In genomic region chr12:132672678-132673077, GRCh38 we compare ENCODE assay signal across 28 cellular contexts. TPM values are rescaled to one million over a fixed set of nuclear protein-coding genes. Genes with fewer than 3 reads are reported as not detected.
"Had no signal": no experiment of that assay in that cellular context is flagged by ENCODE, and none has a peak within 500 bp of the region (broad histone marks: within the 10 kb centered on the region; RNA-seq: fewer than 3 reads in every experiment).

No MANE protein-coding gene starts in this region.

- H3K4me1 ChIP-seq: adrenal gland, SJCRH30 had no signal

- H3K9me3 ChIP-seq: adrenal gland, SJCRH30, SK-N-SH had no signal

- H3K4me1 Mint-ChIP-seq: activated CD4-positive, alpha-beta T cell treated with anti-CD3 and anti-CD28 coated beads for 36 hours; activated naive CD8-positive, alpha-beta T cell treated with anti-CD3 and anti-CD28 coated beads, Interleukin-2, amount 10 ng/mL, durations not matched to agents 7 days and 5 days had no signal

- H3K27me3 Mint-ChIP-seq: activated CD4-positive, alpha-beta memory T cell treated with anti-CD3 and anti-CD28 coated beads, Interleukin-2, amount 10 ng/mL, durations not matched to agents 7 days and 5 days; activated CD4-positive, alpha-beta T cell treated with anti-CD3 and anti-CD28 coated beads for 36 hours; activated naive CD8-positive, alpha-beta T cell treated with anti-CD3 and anti-CD28 coated beads, Interleukin-2, amount 10 ng/mL, durations not matched to agents 7 days and 5 days had no signal

- H3K4me2 ChIP-seq: SK-N-SH had no signal

- H3K9ac ChIP-seq: SK-N-SH had no signal

- H3K27ac Mint-ChIP-seq: activated naive CD8-positive, alpha-beta T cell treated with anti-CD3 and anti-CD28 coated beads, Interleukin-2, amount 10 ng/mL, durations not matched to agents 7 days and 5 days; activated T-cell treated with anti-CD3 and anti-CD28 coated beads, Interleukin-2, amount 50 U/mL, for 72 hours had no signal

- DNase-seq: activated CD4-positive, alpha-beta T cell treated with anti-CD3 and anti-CD28 coated beads for 36 hours; activated CD4-positive, alpha-beta T cell treated with anti-CD3 and anti-CD28 coated beads, Interleukin-2, amount 50 U/mL, for 1 hour; activated CD4-positive, CD25-positive, alpha-beta regulatory T cell; activated CD8-positive, alpha-beta memory T cell treated with anti-CD3 and anti-CD28 coated beads, Interleukin-2, amount 50 U/mL, for 4 hours; activated naive CD4-positive, alpha-beta T cell treated with anti-CD3 and anti-CD28 coated beads, Interleukin-2, amount 50 U/mL, for 16 hours; activated naive CD8-positive, alpha-beta T cell treated with anti-CD3 and anti-CD28 coated beads, Interleukin-2, amount 10 ng/mL, durations not matched to agents 7 days and 5 days; activated T-cell treated with anti-CD3 and anti-CD28 coated beads, Interleukin-2, amount 50 U/mL, for 72 hours; adrenal gland; anterior cingulate cortex; IMR-90; Kasumi-1; KBM-7; NCI-H1105 treated with DMSO at 0.1 percent for 48 hours; NCI-H1930; NCI-H2107; NCI-H2171 treated with DMSO at 0.1 percent for 48 hours; NCI-H226; NCI-H526 treated with DMSO at 0.1 percent for 48 hours; NCI-H82; SJCRH30; SK-N-SH had no signal

- H3K27ac ChIP-seq: adrenal gland, SJCRH30, VCaP had no signal

- ATAC-seq: activated CD4-positive, alpha-beta T cell treated with anti-CD3 and anti-CD28 coated beads for 36 hours; activated T-cell treated with anti-CD3 and anti-CD28 coated beads, Interleukin-2, amount 50 U/mL, for 72 hours; Right ventricle myocardium inferior had no signal

- H3K4me3 ChIP-seq: adrenal gland, SJCRH30 had no signal

- H3K9me3 Mint-ChIP-seq: activated CD4-positive, alpha-beta memory T cell treated with anti-CD3 and anti-CD28 coated beads, Interleukin-2, amount 10 ng/mL, durations not matched to agents 7 days and 5 days; activated naive CD8-positive, alpha-beta T cell treated with anti-CD3 and anti-CD28 coated beads, Interleukin-2, amount 10 ng/mL, durations not matched to agents 7 days and 5 days; activated T-cell treated with anti-CD3 and anti-CD28 coated beads, Interleukin-2, amount 50 U/mL, for 72 hours had no signal

- H3K4me3 Mint-ChIP-seq: activated CD4-positive, alpha-beta memory T cell treated with anti-CD3 and anti-CD28 coated beads, Interleukin-2, amount 10 ng/mL, durations not matched to agents 7 days and 5 days; activated CD4-positive, alpha-beta T cell treated with anti-CD3 and anti-CD28 coated beads for 36 hours; activated naive CD8-positive, alpha-beta T cell treated with anti-CD3 and anti-CD28 coated beads, Interleukin-2, amount 10 ng/mL, durations not matched to agents 7 days and 5 days; activated T-cell treated with anti-CD3 and anti-CD28 coated beads, Interleukin-2, amount 50 U/mL, for 72 hours had no signal

- H3K27me3 ChIP-seq: adrenal gland, SJCRH30 had no signal

RNA-seq across cellular contexts. Expression of gene P2RX2, which starts 54.1 kb away (rescaled TPM):
- total RNA-seq: activated CD4-positive, alpha-beta memory T cell treated with anti-CD3 and anti-CD28 coated beads, Interleukin-2, amount 10 ng/mL, durations not matched to agents 7 days and 5 days; activated CD4-positive, alpha-beta T cell treated with anti-CD3 and anti-CD28 coated beads for 36 hours; activated naive CD8-positive, alpha-beta T cell treated with anti-CD3 and anti-CD28 coated beads, Interleukin-2, amount 10 ng/mL, durations not matched to agents 7 days and 5 days; activated T-cell treated with anti-CD3 and anti-CD28 coated beads, Interleukin-2, amount 50 U/mL, for 72 hours; IMR-90; NCI-H460; OCI-LY7; Right ventricle myocardium inferior; RPMI7951; SJCRH30; T-helper 2 cell treated with Interferon-gamma antibody and Interleukin-4, amounts not matched to agents 100 ng/mL and 5 ng/mL, for 36 hours had no signal
- polyA plus RNA-seq: IMR-90 had no signal
